ENCODE assay signal across 1 cellular context in the genomic region with DNA sequence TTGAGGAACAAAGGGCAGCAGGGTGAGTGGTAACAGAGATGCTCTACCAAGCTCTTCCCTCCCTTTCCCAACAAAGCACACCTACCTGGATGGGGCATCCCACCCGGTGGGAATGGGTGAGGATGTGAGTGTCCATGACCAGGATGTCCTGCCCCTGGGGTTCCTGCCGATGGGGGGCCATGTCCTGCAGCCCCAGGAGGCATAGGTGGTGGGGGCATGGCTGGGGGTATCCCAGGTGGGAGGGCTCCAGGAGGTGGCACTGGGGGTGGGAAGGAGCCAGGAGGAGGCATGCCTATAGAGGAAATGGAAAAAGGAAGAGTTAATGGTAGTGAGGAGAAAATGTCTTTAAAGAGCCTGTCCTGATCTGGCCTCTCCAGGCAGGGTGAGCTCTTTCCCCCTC.
TF ChIP-seq lines count a peak whose summit lies in the region.

No MANE protein-coding gene starts in this region.

TF ChIP-seq in A549, 52 proteins besides CTCF, POLR2A, EP300 and RAD21:
- no peak for TF ChIP-seq TFCP2L1 (CRISPR knock-in tag; IDR thresholded peaks at IDR 0.05)
- TF ChIP-seq, protein P1, sequence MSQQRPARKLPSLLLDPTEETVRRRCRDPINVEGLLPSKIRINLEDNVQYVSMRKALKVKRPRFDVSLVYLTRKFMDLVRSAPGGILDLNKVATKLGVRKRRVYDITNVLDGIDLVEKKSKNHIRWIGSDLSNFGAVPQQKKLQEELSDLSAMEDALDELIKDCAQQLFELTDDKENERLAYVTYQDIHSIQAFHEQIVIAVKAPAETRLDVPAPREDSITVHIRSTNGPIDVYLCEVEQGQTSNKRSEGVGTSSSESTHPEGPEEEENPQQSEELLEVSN (IDR thresholded peaks at IDR 0.05; ENCODE audit: borderline replicate concordance, low read depth): no peak
- TF ChIP-seq EHMT2 (IDR thresholded peaks at IDR 0.05; ENCODE audit: low read depth): no peak
- no peak for TF ChIP-seq ESRRA (IDR thresholded peaks at IDR 0.05; ENCODE audit: borderline replicate concordance, low read length)
- TF ChIP-seq RARB (CRISPR knock-in tag; IDR thresholded peaks at IDR 0.05): no peak
- TF ChIP-seq NPAS2 (CRISPR knock-in tag; IDR thresholded peaks at IDR 0.05; ENCODE audit: borderline replicate concordance): no peak
- TF ChIP-seq SMC3 (IDR thresholded peaks at IDR 0.05): no peak
- TF ChIP-seq JUN (IDR thresholded peaks at IDR 0.05): no peak
- no peak for TF ChIP-seq MAZ (IDR thresholded peaks at IDR 0.05; ENCODE audit: borderline replicate concordance, low read depth, low read length)
- TF ChIP-seq FOSL2 (IDR thresholded peaks at IDR 0.05): no peak
- no peak for TF ChIP-seq FOSL2 (CRISPR knock-in tag; IDR thresholded peaks at IDR 0.05)
- TF ChIP-seq PHF8 (IDR thresholded peaks at IDR 0.05; ENCODE audit: borderline replicate concordance, low read depth): no peak
- TF ChIP-seq, protein P2, sequence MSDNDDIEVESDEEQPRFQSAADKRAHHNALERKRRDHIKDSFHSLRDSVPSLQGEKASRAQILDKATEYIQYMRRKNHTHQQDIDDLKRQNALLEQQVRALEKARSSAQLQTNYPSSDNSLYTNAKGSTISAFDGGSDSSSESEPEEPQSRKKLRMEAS (IDR thresholded peaks at IDR 0.05): no peak
- TF ChIP-seq, protein P3, sequence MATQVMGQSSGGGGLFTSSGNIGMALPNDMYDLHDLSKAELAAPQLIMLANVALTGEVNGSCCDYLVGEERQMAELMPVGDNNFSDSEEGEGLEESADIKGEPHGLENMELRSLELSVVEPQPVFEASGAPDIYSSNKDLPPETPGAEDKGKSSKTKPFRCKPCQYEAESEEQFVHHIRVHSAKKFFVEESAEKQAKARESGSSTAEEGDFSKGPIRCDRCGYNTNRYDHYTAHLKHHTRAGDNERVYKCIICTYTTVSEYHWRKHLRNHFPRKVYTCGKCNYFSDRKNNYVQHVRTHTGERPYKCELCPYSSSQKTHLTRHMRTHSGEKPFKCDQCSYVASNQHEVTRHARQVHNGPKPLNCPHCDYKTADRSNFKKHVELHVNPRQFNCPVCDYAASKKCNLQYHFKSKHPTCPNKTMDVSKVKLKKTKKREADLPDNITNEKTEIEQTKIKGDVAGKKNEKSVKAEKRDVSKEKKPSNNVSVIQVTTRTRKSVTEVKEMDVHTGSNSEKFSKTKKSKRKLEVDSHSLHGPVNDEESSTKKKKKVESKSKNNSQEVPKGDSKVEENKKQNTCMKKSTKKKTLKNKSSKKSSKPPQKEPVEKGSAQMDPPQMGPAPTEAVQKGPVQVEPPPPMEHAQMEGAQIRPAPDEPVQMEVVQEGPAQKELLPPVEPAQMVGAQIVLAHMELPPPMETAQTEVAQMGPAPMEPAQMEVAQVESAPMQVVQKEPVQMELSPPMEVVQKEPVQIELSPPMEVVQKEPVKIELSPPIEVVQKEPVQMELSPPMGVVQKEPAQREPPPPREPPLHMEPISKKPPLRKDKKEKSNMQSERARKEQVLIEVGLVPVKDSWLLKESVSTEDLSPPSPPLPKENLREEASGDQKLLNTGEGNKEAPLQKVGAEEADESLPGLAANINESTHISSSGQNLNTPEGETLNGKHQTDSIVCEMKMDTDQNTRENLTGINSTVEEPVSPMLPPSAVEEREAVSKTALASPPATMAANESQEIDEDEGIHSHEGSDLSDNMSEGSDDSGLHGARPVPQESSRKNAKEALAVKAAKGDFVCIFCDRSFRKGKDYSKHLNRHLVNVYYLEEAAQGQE (IDR thresholded peaks at IDR 0.05): no peak
- no peak for TF ChIP-seq RCOR1 (IDR thresholded peaks at IDR 0.05; ENCODE audit: low read depth, low read length)
- TF ChIP-seq HEYL (CRISPR knock-in tag; IDR thresholded peaks at IDR 0.05): no peak
